8 cellular contexts compared by ENCODE assay signal in the genomic region with DNA sequence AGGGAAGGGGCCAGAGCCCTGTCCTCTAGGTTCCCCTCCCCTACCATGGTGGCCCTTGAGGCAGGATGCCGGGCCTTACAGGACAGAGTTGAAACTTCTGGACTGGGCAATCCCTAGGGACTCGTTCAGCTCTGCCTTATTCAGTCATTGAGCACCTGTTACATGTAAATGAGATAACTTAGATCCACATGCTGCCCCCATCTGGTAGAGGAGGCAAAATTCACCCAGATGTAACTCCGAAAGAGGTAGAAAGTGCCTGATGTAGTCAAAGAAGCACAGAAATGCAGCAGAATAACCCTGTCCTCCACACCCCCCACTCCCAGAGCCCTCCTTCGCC. TPM values are rescaled to one million over a fixed set of nuclear protein-coding genes. Genes with fewer than 3 reads are reported as not detected.
A peak's percentile ranks its signal among the peaks of the same experiment; 100 is the strongest.
DNase-seq lines count a peak whose midpoint lies in the region; ATAC-seq, FAIRE-seq and TF ChIP-seq lines count a peak whose summit lies in the region.

No MANE protein-coding gene starts in this region.

- in situ Hi-C loops in brain microvascular endothelial cell (cut with HindIII; ENCODE audit: low pct_ligation_motif_present, low sequenced_read_pairs) = no loop called here

- no peak overlapping the region for H3K27ac ChIP-seq in SJCRH30
- H3K27ac ChIP-seq in brain microvascular endothelial cell = no peak overlapping the region
- no peak overlapping the region for H3K27ac ChIP-seq in iPS-20b (ENCODE audit: low read length)
- H3K27ac ChIP-seq in small intestine (ENCODE audit: low read depth in 1 of 2, low read length in 1 of 2) = no peak overlapping the region

- WGBS in small intestine, 3 donors = 0 to 2% (median 2%) methylated on average over 4 of the region's 4 CpGs

- H3K36me3 ChIP-seq in SJCRH30 (no peaks in the 10 kb centered on the region), brain microvascular endothelial cell (replicated peaks) (no peaks in the 10 kb centered on the region), iPS-20b (ENCODE audit: insufficient read depth, low read depth, low read length) (no peaks in the 10 kb centered on the region), small intestine (ENCODE audit: control insufficient read depth in 2 of 2, insufficient read depth in 2 of 2, low read length in 2 of 2) (no peaks in the 10 kb centered on the region)

- no peak for FAIRE-seq in small intestine (lab: Jason Lieb, UNC)

- peaks cover 12% of the 10 kb centered on the region for H3K4me1 ChIP-seq in SJCRH30
- 0 out of 2 replicates have a peak, but pooled peaks cover 3% of the 10 kb centered on the region for H3K4me1 ChIP-seq in iPS-20b (ENCODE audit: insufficient read depth, low read length)
- no peaks in the 10 kb centered on the region for H3K4me1 ChIP-seq in small intestine (ENCODE audit: control insufficient read depth in 2 of 2, insufficient read depth in 1 of 2, low read depth in 1 of 2, low read length in 1 of 2)

- H3K4me3 ChIP-seq in SJCRH30 (no peak overlapping the region), brain microvascular endothelial cell (ENCODE audit: low read depth, low read length) (no peak overlapping the region), iPS-20b (ENCODE audit: low read length) (peak overlapping the region; percentile 66), small intestine (ENCODE audit: low read depth in 1 of 2, low read length in 2 of 2) (no peak overlapping the region)

- H3K27me3 ChIP-seq in SJCRH30 (peaks cover 9% of the 10 kb centered on the region; the same call in 1 of the 2 replicates), brain microvascular endothelial cell (replicated peaks) (peaks cover 10% of the 10 kb centered on the region), iPS-20b (ENCODE audit: insufficient read depth, low read length) (peaks cover 58% of the 10 kb centered on the region), small intestine (ENCODE audit: control insufficient read depth in 2 of 2, insufficient read depth in 2 of 2, low read length in 2 of 2) (peaks cover 7 to 13% of the 10 kb centered on the region in 2 donors)

- ATAC-seq in HG02759 (IDR thresholded peaks at IDR 0.05; ENCODE audit: unreplicated experiment) = peak; percentile 73

- H3K9me3 ChIP-seq in SJCRH30 (replicated peaks) (peaks cover 7% of the 10 kb centered on the region), iPS-20b (ENCODE audit: insufficient read depth, low read depth, low read length) (peaks cover 3% of the 10 kb centered on the region; the same call in 1 of the 2 replicates), small intestine (ENCODE audit: control insufficient read depth, low read depth) (no peaks in the 10 kb centered on the region)

- peak; percentile 12 for DNase-seq in activated naive CD4-positive, alpha-beta T cell treated with Interleukin-2 at 50 U/mL for 16 hours
- DNase-seq in activated naive CD4-positive, alpha-beta T cell (lab: John Stamatoyannopoulos, UW) = no peak
- DNase-seq in NCI-H1092 (lab: John Stamatoyannopoulos, UW) = peak; percentile 66
- peak; percentile 93 to 97 for DNase-seq in SJCRH30
- DNase-seq in brain microvascular endothelial cell = peak; percentile 81
- DNase-seq in small intestine = peak; percentile 67

- H3K9ac ChIP-seq in iPS-20b (ENCODE audit: low read depth, low read length) = no peak overlapping the region

- TF ChIP-seq CTCF in brain microvascular endothelial cell (IDR thresholded peaks at IDR 0.05; ENCODE audit: low read depth, low read length, missing control alignments) = peak; percentile 79

RNA-seq across cellular contexts. Expression of gene GGTA1, which starts 1.5 kb away (rescaled TPM):
- not detected in 2 replicates for total RNA-seq in SJCRH30 (2014; rRNA removed; shearing (Covaris generic))
- 10 to 100 TPM in 1 of 3 donors, 1 to 10 TPM in 1, under 1 TPM in 1; 0.67 to 11.3 (median 4.9) TPM for polyA plus RNA-seq in small intestine

Comparison
In these comparisons a context has a peak if more than half of its experiments do, and no peak if none do; other contexts are left out.
1. DNase-seq: peak in activated naive CD4-positive, alpha-beta T cell treated with Interleukin-2 at 50 U/mL for 16 hours (single experiment), NCI-H1092 (single experiment), SJCRH30 (2 of 2), brain microvascular endothelial cell (single experiment) and small intestine (single experiment); none in activated naive CD4-positive, alpha-beta T cell (0 of 4).